16 cellular contexts compared by ENCODE assay signal in the genomic region with DNA sequence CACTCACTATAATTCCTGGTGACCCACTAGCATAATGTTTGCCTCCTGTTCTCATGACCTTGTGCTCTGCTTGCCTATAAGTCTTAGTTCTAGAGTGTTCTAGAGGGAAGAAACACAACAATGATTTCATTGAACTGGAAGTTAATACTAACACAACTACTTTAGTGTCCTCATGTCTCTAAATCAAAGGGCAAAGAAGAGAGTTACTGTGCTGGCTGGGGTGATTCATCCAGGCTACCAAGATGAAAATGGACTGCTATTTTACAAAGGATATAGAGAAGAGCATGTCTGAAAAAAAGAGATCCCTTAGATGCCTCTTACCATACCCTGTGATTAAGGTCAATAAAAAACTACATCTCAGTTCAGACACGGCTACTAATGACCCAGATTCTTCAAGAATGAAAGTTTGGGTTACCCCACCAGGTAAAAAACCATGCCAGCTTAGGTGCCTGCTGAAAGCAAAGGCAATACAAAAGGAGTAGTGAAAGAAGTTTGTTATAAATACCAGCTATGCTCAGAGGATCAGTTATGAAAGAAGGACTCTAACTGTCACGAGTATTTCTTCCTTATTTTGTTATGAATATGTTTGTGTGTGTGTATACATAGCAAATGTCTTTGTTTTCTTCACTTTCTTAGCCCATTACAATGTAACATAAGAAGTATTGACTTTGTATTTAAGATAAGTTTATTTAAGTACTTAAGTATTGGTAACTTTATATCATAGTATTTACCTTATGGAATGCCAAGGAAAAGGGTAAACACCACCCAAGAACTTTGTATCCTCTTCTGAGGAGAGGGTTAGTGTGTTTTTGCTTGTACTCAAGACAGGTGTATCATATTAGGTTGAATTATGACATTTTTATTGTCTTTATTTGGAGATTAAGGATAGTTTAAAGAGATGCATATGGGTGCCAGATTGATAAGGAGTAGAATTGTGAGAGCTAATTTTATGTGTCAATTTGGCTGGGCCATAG.
DNase-seq lines count a peak whose midpoint lies in the region; ATAC-seq, FAIRE-seq and TF ChIP-seq lines count a peak whose summit lies in the region.
"Had no signal": no experiment of that assay in that cellular context is flagged by ENCODE, and none has a peak within 500 bp of the region (broad histone marks: within the 10 kb centered on the region; RNA-seq: fewer than 3 reads in every experiment).

No MANE protein-coding gene starts in this region.

- no peak overlapping the region for H4K91ac ChIP-seq in trophoblast cell (ENCODE audit: low read depth, low read length)

- H3K14ac ChIP-seq in trophoblast cell (ENCODE audit: low read length) = no peak overlapping the region

- ATAC-seq in GM21526 (IDR thresholded peaks at IDR 0.05; ENCODE audit: low FRiP score, unreplicated experiment) (peak; percentile 82), HG03139 (IDR thresholded peaks at IDR 0.05; ENCODE audit: unreplicated experiment) (peak; percentile 60)

- H2AFZ ChIP-seq in trophoblast cell (ENCODE audit: insufficient read depth, low read length, poor library complexity) = no peak overlapping the region

- no peak overlapping the region for H3K4me3 ChIP-seq in trophoblast cell (ENCODE audit: low read depth, low read length)
- H3K4me3 ChIP-seq: colonic mucosa, HAP-1, tibial nerve had no signal

- DNase-seq in GM12891 (ENCODE audit: insufficient read length, low spot score) (no peak), SIG-M5 (lab: John Stamatoyannopoulos, UW) (peak; percentile 5), NCI-H1417 treated with DMSO at 0.1 percent for 48 hours (lab: John Stamatoyannopoulos, UW) (no peak), NCI-H510A treated with DMSO at 0.1 percent for 48 hours (lab: John Stamatoyannopoulos, UW) (no peak), trophoblast cell (no peak)
- DNase-seq in stimulated activated naive CD4-positive, alpha-beta T cell treated with Interleukin-2 at 50 U/mL for 16 hours (lab: John Stamatoyannopoulos, UW) = no peak
- DNase-seq: activated naive CD8-positive, alpha-beta T cell treated with anti-CD3 and anti-CD28 coated beads, Interleukin-2, amount 10 ng/mL, durations not matched to agents 7 days and 5 days; colonic mucosa; DMS53; NCI-H2029; T-helper 9 cell had no signal

- FAIRE-seq in GM12891 (lab: Jason Lieb, UNC) = peak; percentile 5
- FAIRE-seq: islet of Langerhans had no signal

- no peak overlapping the region for H4K8ac ChIP-seq in trophoblast cell (ENCODE audit: low read depth, low read length)

- H3K79me2 ChIP-seq in trophoblast cell (ENCODE audit: control insufficient read depth, insufficient read depth, low read length, poor library complexity) = no peaks in the 10 kb centered on the region

- H3K23ac ChIP-seq in trophoblast cell (ENCODE audit: low read length) = no peak overlapping the region

- no peak overlapping the region for H2BK120ac ChIP-seq in trophoblast cell (ENCODE audit: insufficient read depth, low read length, poor library complexity)

- H2BK12ac ChIP-seq in trophoblast cell (ENCODE audit: low read length) = no peak overlapping the region

- H3K9ac ChIP-seq in trophoblast cell (ENCODE audit: low read length) = no peak overlapping the region

- no peak overlapping the region for H3K4ac ChIP-seq in trophoblast cell (ENCODE audit: low read depth, low read length)

- H3K27ac ChIP-seq in trophoblast cell (ENCODE audit: low read depth, low read length) = no peak overlapping the region
- H3K27ac ChIP-seq: colonic mucosa, tibial nerve had no signal

- H3K9me3 ChIP-seq in trophoblast cell (ENCODE audit: insufficient read depth, low read depth, low read length) = no peaks in the 10 kb centered on the region
- H3K9me3 ChIP-seq: colonic mucosa, HAP-1 had no signal

- TF ChIP-seq POLR2A in GM12891 (IDR thresholded peaks at IDR 0.05; ENCODE audit: low read depth, low read length) = no peak

- H3K4me2 ChIP-seq in trophoblast cell (ENCODE audit: low read length) = no peak overlapping the region

- H3K18ac ChIP-seq in trophoblast cell (ENCODE audit: low read length) = no peak overlapping the region

- H3K4me1 ChIP-seq in trophoblast cell (ENCODE audit: control insufficient read depth in 1 of 2, insufficient read depth in 2 of 2, low read length in 2 of 2) = no peaks in the 10 kb centered on the region
- H3K4me1 ChIP-seq: colonic mucosa, HAP-1, tibial nerve had no signal

- no peak overlapping the region for H2AK5ac ChIP-seq in trophoblast cell (ENCODE audit: low read length)

- no peak overlapping the region for H4K12ac ChIP-seq in trophoblast cell (ENCODE audit: low read depth, low read length)

- no peaks in the 10 kb centered on the region for H3K27me3 ChIP-seq in trophoblast cell (ENCODE audit: insufficient read depth, low read length)
- H3K27me3 ChIP-seq: colonic mucosa, tibial nerve had no signal

- no peak overlapping the region for H2BK5ac ChIP-seq in trophoblast cell (ENCODE audit: low read depth, low read length, poor library complexity)

- no peaks in the 10 kb centered on the region for H3K79me1 ChIP-seq in trophoblast cell (ENCODE audit: low read length)

- WGBS in trophoblast cell (ENCODE audit: extremely low coverage, insufficient coverage, insufficient read length) = no CpG with 5 or more reads among the region's 2 CpGs

- H3K36me3 ChIP-seq in trophoblast cell (ENCODE audit: control insufficient read depth in 1 of 2, insufficient read depth in 2 of 2, low read length in 2 of 2) = no peaks in the 10 kb centered on the region
- H3K36me3 ChIP-seq: colonic mucosa, HAP-1, tibial nerve had no signal

TF ChIP-seq in GM12891, 5 proteins besides CTCF, POLR2A, EP300 and RAD21:
- TF ChIP-seq PAX5 (IDR thresholded peaks at IDR 0.05; ENCODE audit: insufficient read depth, low read length, severe bottlenecking) (no peak), POU2F2 (IDR thresholded peaks at IDR 0.05; ENCODE audit: low read depth, low read length) (no peak), SPI1 (IDR thresholded peaks at IDR 0.05; ENCODE audit: low read depth, low read length) (no peak), TAF1 (IDR thresholded peaks at IDR 0.05; ENCODE audit: low read depth, low read length) (no peak), POLR2AphosphoS5 (IDR thresholded peaks at IDR 0.05; ENCODE audit: low read depth, low read length) (no peak)
